10 cellular contexts compared by ENCODE assay signal in the genomic region with DNA sequence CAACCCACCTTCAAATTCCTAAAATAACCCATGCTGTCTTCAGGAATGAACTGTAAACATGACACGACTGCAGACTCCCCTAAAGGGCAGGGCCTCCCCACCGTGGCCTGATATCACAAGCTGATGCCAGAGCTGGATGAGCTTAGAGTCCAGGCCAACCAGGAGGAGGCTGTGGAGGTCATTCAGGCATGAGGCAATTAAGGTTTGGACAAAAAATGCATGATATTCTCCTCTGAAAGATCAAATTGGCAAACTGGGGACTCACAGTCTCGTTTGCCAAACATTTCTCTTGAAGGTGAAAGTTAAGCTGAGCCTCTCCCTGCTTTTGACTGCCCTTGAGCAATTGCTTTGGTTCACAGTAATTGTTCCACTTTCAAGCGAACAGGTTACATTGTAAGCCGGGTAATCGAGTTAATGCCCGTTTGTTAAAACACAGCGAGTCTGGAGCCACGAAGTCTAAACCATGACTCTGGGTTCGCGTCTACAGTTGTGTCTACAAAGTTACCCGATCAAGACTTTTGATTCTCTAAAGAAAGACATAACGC.
"Had no signal": no experiment of that assay in that cellular context is flagged by ENCODE, and none has a peak within 500 bp of the region (broad histone marks: within the 10 kb centered on the region; RNA-seq: fewer than 3 reads in every experiment).

No MANE protein-coding gene starts in this region.

- H3K9ac ChIP-seq: GM23248 had no signal

- H3K4me1 ChIP-seq: HAP-1 had no signal

- H3K4me3 ChIP-seq: GM23248, HAP-1, K562 had no signal

- H3K36me3 ChIP-seq: HAP-1 had no signal

- FAIRE-seq: K562 had no signal

- H2AFZ ChIP-seq: GM23248 had no signal

- H3K9me3 ChIP-seq: HAP-1 had no signal

- H3K27ac ChIP-seq: GM23248, HL-60 had no signal

- ATAC-seq: HCT116, K562 had no signal

- DNase-seq: GM23248, GOT3, H7, HFFc6, IMR-90, KG1 had no signal
